In genomic region chr16:19031738-19032137, GRCh38 we compare ENCODE assay signal across 34 cellular contexts. TPM values are rescaled to one million over a fixed set of nuclear protein-coding genes. Genes with fewer than 3 reads are reported as not detected.
"Had no signal": no experiment of that assay in that cellular context is flagged by ENCODE, and none has a peak within 500 bp of the region (broad histone marks: within the 10 kb centered on the region; RNA-seq: fewer than 3 reads in every experiment).

No MANE protein-coding gene starts in this region.

- H3K4me1 ChIP-seq: ascending aorta, breast epithelium had no signal

- H3K9me3 Mint-ChIP-seq: activated naive CD4-positive, alpha-beta T cell treated with anti-CD3 and anti-CD28 coated beads, Interleukin-2, amount 50 U/mL, for 24 hours; activated naive CD8-positive, alpha-beta T cell treated with anti-CD3 and anti-CD28 coated beads, Interleukin-2, amount 10 ng/mL, durations not matched to agents 7 days and 5 days; activated T-cell treated with anti-CD3 and anti-CD28 coated beads, Interleukin-2, amount 50 U/mL, for 24 hours; activated T-helper 2 cell treated with anti-CD3 and anti-CD28 coated beads, Interferon-gamma antibody, Interleukin-2, Interleukin-4, amounts not matched to agents 10 μg/mL and 5 μg/mL and 100 μg/mL, durations not matched to agents 14 hours and 24 hours and 36 hours; T-helper 1 cell treated with Interleukin-12 subunit alpha and Interleukin-12 subunit beta and Interleukin-4 antibody, amounts not matched to agents 30 μg/mL and 1 μg/mL, for 36 hours; T-helper 2 cell treated with Interferon-gamma antibody and Interleukin-4, amounts not matched to agents 5 μg/mL and 100 μg/mL, for 36 hours had no signal

- H3K27me3 ChIP-seq: ascending aorta, breast epithelium had no signal

- H3K36me3 ChIP-seq: ascending aorta, breast epithelium had no signal

- H3K27ac Mint-ChIP-seq: activated CD4-positive, alpha-beta memory T cell treated with anti-CD3 and anti-CD28 coated beads for 36 hours; activated CD4-positive, alpha-beta T cell treated with anti-CD3 and anti-CD28 coated beads for 36 hours; activated CD8-positive, alpha-beta T cell treated with anti-CD3 and anti-CD28 coated beads for 36 hours; activated naive CD4-positive, alpha-beta T cell treated with anti-CD3 and anti-CD28 coated beads, Interleukin-2, amount 10 ng/mL, durations not matched to agents 7 days and 5 days; activated naive CD4-positive, alpha-beta T cell treated with anti-CD3 and anti-CD28 coated beads, Interleukin-2, amount 50 U/mL, for 24 hours; activated naive CD8-positive, alpha-beta T cell; activated naive CD8-positive, alpha-beta T cell treated with anti-CD3 and anti-CD28 coated beads, Interleukin-2, amount 10 ng/mL, durations not matched to agents 7 days and 5 days; activated naive CD8-positive, alpha-beta T cell treated with anti-CD3 and anti-CD28 coated beads, Interleukin-2, amount 50 U/mL, for 24 hours; activated T-cell treated with anti-CD3 and anti-CD28 coated beads, Interleukin-2, amount 50 U/mL, for 24 hours; activated T-helper 2 cell treated with anti-CD3 and anti-CD28 coated beads, Interferon-gamma antibody, Interleukin-2, Interleukin-4, amounts not matched to agents 10 μg/mL and 5 μg/mL and 100 μg/mL, durations not matched to agents 14 hours and 24 hours and 36 hours; brain; T-helper 1 cell treated with Interleukin-12 subunit alpha and Interleukin-12 subunit beta and Interleukin-4 antibody, amounts not matched to agents 30 μg/mL and 1 μg/mL, for 36 hours; T-helper 2 cell treated with Interferon-gamma antibody and Interleukin-4, amounts not matched to agents 5 μg/mL and 100 μg/mL, for 36 hours had no signal

- H3K4me3 Mint-ChIP-seq: activated CD4-positive, alpha-beta memory T cell treated with anti-CD3 and anti-CD28 coated beads for 36 hours; activated CD4-positive, alpha-beta T cell treated with anti-CD3 and anti-CD28 coated beads for 36 hours; activated CD8-positive, alpha-beta T cell treated with anti-CD3 and anti-CD28 coated beads for 36 hours; activated naive CD4-positive, alpha-beta T cell treated with anti-CD3 and anti-CD28 coated beads, Interleukin-2, amount 10 ng/mL, durations not matched to agents 7 days and 5 days; activated naive CD4-positive, alpha-beta T cell treated with anti-CD3 and anti-CD28 coated beads, Interleukin-2, amount 50 U/mL, for 24 hours; activated naive CD8-positive, alpha-beta T cell; activated naive CD8-positive, alpha-beta T cell treated with anti-CD3 and anti-CD28 coated beads, Interleukin-2, amount 10 ng/mL, durations not matched to agents 7 days and 5 days; activated naive CD8-positive, alpha-beta T cell treated with anti-CD3 and anti-CD28 coated beads, Interleukin-2, amount 50 U/mL, for 24 hours; activated T-cell treated with anti-CD3 and anti-CD28 coated beads, Interleukin-2, amount 50 U/mL, for 24 hours; brain; T-helper 1 cell treated with Interleukin-12 subunit alpha and Interleukin-12 subunit beta and Interleukin-4 antibody, amounts not matched to agents 30 μg/mL and 1 μg/mL, for 36 hours; T-helper 2 cell treated with Interferon-gamma antibody and Interleukin-4, amounts not matched to agents 5 μg/mL and 100 μg/mL, for 36 hours had no signal

- H3K27ac ChIP-seq: ascending aorta, breast epithelium, VCaP had no signal

- ATAC-seq: activated CD4-positive, alpha-beta T cell treated with anti-CD3 and anti-CD28 coated beads for 36 hours; activated CD4-positive, CD25-positive, alpha-beta regulatory T cell treated with anti-CD3 and anti-CD28 coated beads, Interleukin-2, amount 50 U/mL, for 24 hours; activated CD8-positive, alpha-beta T cell treated with anti-CD3 and anti-CD28 coated beads for 36 hours; activated naive CD8-positive, alpha-beta T cell treated with anti-CD3 and anti-CD28 coated beads, Interleukin-2, amount 50 U/mL, for 24 hours had no signal

- H3K4me3 ChIP-seq: ascending aorta, breast epithelium had no signal

- H3K27me3 Mint-ChIP-seq: activated CD4-positive, alpha-beta memory T cell treated with anti-CD3 and anti-CD28 coated beads for 36 hours; activated naive CD4-positive, alpha-beta T cell treated with anti-CD3 and anti-CD28 coated beads, Interleukin-2, amount 50 U/mL, for 24 hours; activated T-cell treated with anti-CD3 and anti-CD28 coated beads, Interleukin-2, amount 50 U/mL, for 24 hours; brain had no signal

- H3K4me1 Mint-ChIP-seq: activated CD4-positive, alpha-beta T cell treated with anti-CD3 and anti-CD28 coated beads for 36 hours; activated naive CD4-positive, alpha-beta T cell treated with anti-CD3 and anti-CD28 coated beads, Interleukin-2, amount 10 ng/mL, durations not matched to agents 7 days and 5 days; activated naive CD4-positive, alpha-beta T cell treated with anti-CD3 and anti-CD28 coated beads, Interleukin-2, amount 50 U/mL, for 24 hours; activated naive CD8-positive, alpha-beta T cell treated with anti-CD3 and anti-CD28 coated beads, Interleukin-2, amount 10 ng/mL, durations not matched to agents 7 days and 5 days; activated naive CD8-positive, alpha-beta T cell treated with anti-CD3 and anti-CD28 coated beads, Interleukin-2, amount 50 U/mL, for 24 hours; brain had no signal

- H3K36me3 Mint-ChIP-seq: activated CD4-positive, alpha-beta memory T cell treated with anti-CD3 and anti-CD28 coated beads for 36 hours; activated naive CD4-positive, alpha-beta T cell treated with anti-CD3 and anti-CD28 coated beads, Interleukin-2, amount 10 ng/mL, durations not matched to agents 7 days and 5 days; activated naive CD4-positive, alpha-beta T cell treated with anti-CD3 and anti-CD28 coated beads, Interleukin-2, amount 50 U/mL, for 24 hours; activated naive CD8-positive, alpha-beta T cell; activated naive CD8-positive, alpha-beta T cell treated with anti-CD3 and anti-CD28 coated beads, Interleukin-2, amount 10 ng/mL, durations not matched to agents 7 days and 5 days had no signal

- DNase-seq: activated CD4-positive, alpha-beta memory T cell treated with anti-CD3 and anti-CD28 coated beads for 36 hours; activated CD4-positive, alpha-beta T cell treated with anti-CD3 and anti-CD28 coated beads for 1 hour; activated CD4-positive, alpha-beta T cell treated with anti-CD3 and anti-CD28 coated beads for 36 hours; activated CD4-positive, alpha-beta T cell treated with anti-CD3 and anti-CD28 coated beads for 48 hours; activated CD4-positive, alpha-beta T cell treated with anti-CD3 and anti-CD28 coated beads, Interleukin-2, amount 50 U/mL, for 1 hour; activated CD4-positive, alpha-beta T cell treated with anti-CD3 and anti-CD28 coated beads, Interleukin-2, amount 50 U/mL, for 4 hours; activated CD4-positive, CD25-positive, alpha-beta regulatory T cell; activated CD8-positive, alpha-beta memory T cell treated with anti-CD3 and anti-CD28 coated beads, Interleukin-2, amount 50 U/mL, for 4 hours; activated CD8-positive, alpha-beta T cell treated with anti-CD3 and anti-CD28 coated beads for 36 hours; activated effector memory CD4-positive, alpha-beta T cell treated with Interleukin-2 at 50 U/mL for 16 hours; activated gamma-delta T cell; activated naive CD4-positive, alpha-beta T cell treated with anti-CD3 and anti-CD28 coated beads, Interleukin-2, amount 10 ng/mL, durations not matched to agents 7 days and 5 days; activated naive CD4-positive, alpha-beta T cell treated with Interleukin-2 at 50 U/mL for 16 hours; activated naive CD8-positive, alpha-beta T cell treated with anti-CD3 and anti-CD28 coated beads, Interleukin-2, amount 10 ng/mL, durations not matched to agents 7 days and 5 days; activated naive CD8-positive, alpha-beta T cell treated with anti-CD3 and anti-CD28 coated beads, Interleukin-2, amount 50 U/mL, for 24 hours; activated T-cell treated with anti-CD3 and anti-CD28 coated beads, Interleukin-2, amount 50 U/mL, for 24 hours; activated T-cell treated with anti-CD3 and anti-CD28 coated beads, Interleukin-2, amount 50 U/mL, for 48 hours; amygdala; anterior cingulate cortex; central memory CD4-positive, alpha-beta T cell; T-helper 1 cell; T-helper 2 cell; T-helper 9 cell had no signal

RNA-seq across cellular contexts. Expression of gene TMC7, which starts 48.0 kb away (rescaled TPM):
- total RNA-seq: activated CD4-positive, alpha-beta memory T cell treated with anti-CD3 and anti-CD28 coated beads for 36 hours; activated CD4-positive, alpha-beta T cell treated with anti-CD3 and anti-CD28 coated beads for 36 hours; activated CD8-positive, alpha-beta memory T cell treated with anti-CD3 and anti-CD28 coated beads for 36 hours; activated CD8-positive, alpha-beta T cell treated with anti-CD3 and anti-CD28 coated beads for 36 hours; activated naive CD8-positive, alpha-beta T cell treated with anti-CD3 and anti-CD28 coated beads, Interleukin-2, amount 10 ng/mL, durations not matched to agents 7 days and 5 days; activated T-helper 2 cell treated with anti-CD3 and anti-CD28 coated beads, Interferon-gamma antibody, Interleukin-2, Interleukin-4, amounts not matched to agents 10 μg/mL and 5 μg/mL and 100 μg/mL, durations not matched to agents 14 hours and 24 hours and 36 hours had no signal
